ENCODE assay signal across 19 cellular contexts in the genomic region with DNA sequence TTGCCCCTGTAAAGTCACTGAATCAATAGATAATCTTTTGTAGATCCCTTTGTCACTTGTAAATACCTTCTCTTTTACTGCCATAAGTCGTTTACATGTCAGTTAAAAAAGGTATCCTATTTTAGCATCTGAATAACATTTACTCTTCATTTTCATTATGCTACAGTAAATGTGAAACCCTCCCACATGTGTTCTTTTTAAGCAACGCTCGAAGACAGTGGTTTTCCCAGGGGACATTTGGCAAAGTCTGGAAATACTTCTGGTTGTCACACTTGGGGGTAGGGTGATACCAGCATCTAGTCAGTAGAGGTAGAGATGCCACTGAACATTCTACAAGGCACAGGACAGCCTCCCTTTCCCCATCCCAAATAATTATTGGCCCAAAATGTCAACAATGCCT. TPM values are rescaled to one million over a fixed set of nuclear protein-coding genes. Genes with fewer than 3 reads are reported as not detected.
DNase-seq lines count a peak whose midpoint lies in the region; ATAC-seq lines count a peak whose summit lies in the region.
"Had no signal": no experiment of that assay in that cellular context is flagged by ENCODE, and none has a peak within 500 bp of the region (broad histone marks: within the 10 kb centered on the region; RNA-seq: fewer than 3 reads in every experiment).

No MANE protein-coding gene starts in this region.

- no peaks in the 10 kb centered on the region for H3K27me3 Mint-ChIP-seq in activated naive CD8-positive, alpha-beta T cell
- no peaks in the 10 kb centered on the region for H3K27me3 Mint-ChIP-seq in activated naive CD8-positive, alpha-beta T cell treated with anti-CD3 and anti-CD28 coated beads for 36 hours
- no peaks in the 10 kb centered on the region for H3K27me3 Mint-ChIP-seq in activated naive CD8-positive, alpha-beta T cell treated with anti-CD3 and anti-CD28 coated beads, Interleukin-2, amount 50 U/mL, for 24 hours
- H3K27me3 Mint-ChIP-seq in stimulated activated naive B cell treated with anti-CD40 and anti-IgM and Interleukin-4, amounts not matched to agents 10 μg/mL and 1 μg/mL and 100 μg/mL, for 72 hours = no peaks in the 10 kb centered on the region
- H3K27me3 Mint-ChIP-seq: activated CD8-positive, alpha-beta T cell treated with anti-CD3 and anti-CD28 coated beads for 36 hours had no signal

- ATAC-seq in HG02610 (IDR thresholded peaks at IDR 0.05; ENCODE audit: unreplicated experiment) (peak; percentile 74), left colon (no peak)
- no peak for ATAC-seq in activated naive CD8-positive, alpha-beta T cell treated with anti-CD3 and anti-CD28 coated beads, Interleukin-2, amount 50 U/mL, for 24 hours
- peak; percentile 93 to 98 for ATAC-seq in stimulated activated naive B cell treated with anti-CD40 and anti-IgM and Interleukin-4, amounts not matched to agents 10 μg/mL and 1 μg/mL and 100 μg/mL, for 72 hours (replicated peaks)
- ATAC-seq: activated CD8-positive, alpha-beta T cell treated with anti-CD3 and anti-CD28 coated beads for 36 hours; gastrocnemius medialis; HepG2 had no signal

- peaks cover 12% of the 10 kb centered on the region for H3K36me3 Mint-ChIP-seq in activated naive CD8-positive, alpha-beta T cell
- peaks cover 33% of the 10 kb centered on the region for H3K36me3 Mint-ChIP-seq in activated naive CD8-positive, alpha-beta T cell treated with anti-CD3 and anti-CD28 coated beads for 36 hours
- H3K36me3 Mint-ChIP-seq in activated naive CD8-positive, alpha-beta T cell treated with anti-CD3 and anti-CD28 coated beads, Interleukin-2, amount 50 U/mL, for 24 hours (ENCODE audit: low read depth) = peaks cover 55% of the 10 kb centered on the region
- peaks cover 28 to 44% of the 10 kb centered on the region in 2 donors for H3K36me3 Mint-ChIP-seq in stimulated activated naive B cell treated with anti-CD40 and anti-IgM and Interleukin-4, amounts not matched to agents 10 μg/mL and 1 μg/mL and 100 μg/mL, for 72 hours

- intact Hi-C loops in left colon (cut with DNase I, micrococcal nuclease) = no loop called here

- no peak overlapping the region for H3K4me3 Mint-ChIP-seq in activated naive CD8-positive, alpha-beta T cell
- H3K4me3 Mint-ChIP-seq in activated naive CD8-positive, alpha-beta T cell treated with anti-CD3 and anti-CD28 coated beads for 36 hours = no peak overlapping the region
- no peak overlapping the region for H3K4me3 Mint-ChIP-seq in activated naive CD8-positive, alpha-beta T cell treated with anti-CD3 and anti-CD28 coated beads, Interleukin-2, amount 50 U/mL, for 24 hours
- H3K4me3 Mint-ChIP-seq in stimulated activated naive B cell treated with anti-CD40 and anti-IgM and Interleukin-4, amounts not matched to agents 10 μg/mL and 1 μg/mL and 100 μg/mL, for 72 hours = peak overlapping the region; percentile 68 to 81
- H3K4me3 Mint-ChIP-seq: activated CD8-positive, alpha-beta T cell treated with anti-CD3 and anti-CD28 coated beads for 36 hours had no signal

- H3K4me1 Mint-ChIP-seq in activated naive CD8-positive, alpha-beta T cell (ENCODE audit: low read depth) = peaks cover 60% of the 10 kb centered on the region
- peaks cover 49% of the 10 kb centered on the region for H3K4me1 Mint-ChIP-seq in activated naive CD8-positive, alpha-beta T cell treated with anti-CD3 and anti-CD28 coated beads for 36 hours
- H3K4me1 Mint-ChIP-seq in activated naive CD8-positive, alpha-beta T cell treated with anti-CD3 and anti-CD28 coated beads, Interleukin-2, amount 50 U/mL, for 24 hours = peaks cover 52% of the 10 kb centered on the region
- peaks cover 27 to 59% of the 10 kb centered on the region in 2 donors for H3K4me1 Mint-ChIP-seq in stimulated activated naive B cell treated with anti-CD40 and anti-IgM and Interleukin-4, amounts not matched to agents 10 μg/mL and 1 μg/mL and 100 μg/mL, for 72 hours

- H3K9me3 Mint-ChIP-seq in activated naive CD8-positive, alpha-beta T cell (ENCODE audit: low read depth) = no peaks in the 10 kb centered on the region
- H3K9me3 Mint-ChIP-seq in activated naive CD8-positive, alpha-beta T cell treated with anti-CD3 and anti-CD28 coated beads for 36 hours = peaks cover 1% of the 10 kb centered on the region
- H3K9me3 Mint-ChIP-seq in activated naive CD8-positive, alpha-beta T cell treated with anti-CD3 and anti-CD28 coated beads, Interleukin-2, amount 50 U/mL, for 24 hours = no peaks in the 10 kb centered on the region
- H3K9me3 Mint-ChIP-seq in stimulated activated naive B cell treated with anti-CD40 and anti-IgM and Interleukin-4, amounts not matched to agents 10 μg/mL and 1 μg/mL and 100 μg/mL, for 72 hours = peaks cover 0 to 2% of the 10 kb centered on the region in 2 donors
- H3K9me3 Mint-ChIP-seq: activated CD8-positive, alpha-beta T cell treated with anti-CD3 and anti-CD28 coated beads for 36 hours had no signal

- H3K27ac Mint-ChIP-seq in activated naive CD8-positive, alpha-beta T cell = peak overlapping the region; percentile 7
- no peak overlapping the region for H3K27ac Mint-ChIP-seq in activated naive CD8-positive, alpha-beta T cell treated with anti-CD3 and anti-CD28 coated beads for 36 hours
- peak overlapping the region; percentile 13 for H3K27ac Mint-ChIP-seq in activated naive CD8-positive, alpha-beta T cell treated with anti-CD3 and anti-CD28 coated beads, Interleukin-2, amount 50 U/mL, for 24 hours
- peak overlapping the region; percentile 88 for H3K27ac Mint-ChIP-seq in stimulated activated naive B cell treated with anti-CD40 and anti-IgM and Interleukin-4, amounts not matched to agents 10 μg/mL and 1 μg/mL and 100 μg/mL, for 72 hours
- H3K27ac Mint-ChIP-seq: activated CD8-positive, alpha-beta T cell treated with anti-CD3 and anti-CD28 coated beads for 36 hours had no signal

- no peak for DNase-seq in activated naive CD8-positive, alpha-beta T cell treated with anti-CD3 and anti-CD28 coated beads for 36 hours
- no peak for DNase-seq in activated naive CD8-positive, alpha-beta T cell treated with anti-CD3 and anti-CD28 coated beads, Interleukin-2, amount 50 U/mL, for 24 hours
- peak; percentile 46 for DNase-seq in stimulated activated naive B cell treated with anti-CD40 and anti-IgM and Interleukin-4, amounts not matched to agents 10 μg/mL and 1 μg/mL and 100 μg/mL, for 72 hours
- DNase-seq in DMS79 (lab: John Stamatoyannopoulos, UW) (no peak), NCI-H1694 (lab: John Stamatoyannopoulos, UW) (no peak), left colon (no peak)
- DNase-seq: activated CD8-positive, alpha-beta T cell treated with anti-CD3 and anti-CD28 coated beads for 36 hours; activated gamma-delta T cell treated with Interleukin-2 at 50 U/mL for 16 hours; brain microvascular endothelial cell; DMS153; effector CD4-positive, alpha-beta T cell; gastrocnemius medialis; HCEC 1CT; MV-4-11; NCI-H2171 treated with DMSO at 0.1 percent for 48 hours; SIG-M5 had no signal

RNA-seq across cellular contexts. Expression of a gene that starts 23.7 kb away (rescaled TPM):
- 10 to 100 TPM; 49.2 to 49.6 TPM for total RNA-seq in activated naive CD8-positive, alpha-beta T cell treated with anti-CD3 and anti-CD28 coated beads for 36 hours
- total RNA-seq in left colon = 10 to 100 TPM; 50.5 to 51.0 TPM

Comparison
In these comparisons a context has a peak if more than half of its experiments do, and no peak if none do; other contexts are left out.
1. H3K4me3 Mint-ChIP-seq: peak in stimulated activated naive B cell treated with anti-CD40 and anti-IgM and Interleukin-4, amounts not matched to agents 10 μg/mL and 1 μg/mL and 100 μg/mL, for 72 hours (2 of 2); none in activated naive CD8-positive, alpha-beta T cell (single experiment), activated naive CD8-positive, alpha-beta T cell treated with anti-CD3 and anti-CD28 coated beads for 36 hours (single experiment) and activated naive CD8-positive, alpha-beta T cell treated with anti-CD3 and anti-CD28 coated beads, Interleukin-2, amount 50 U/mL, for 24 hours (single experiment).
2. ATAC-seq: peak in HG02610 (single experiment) and stimulated activated naive B cell treated with anti-CD40 and anti-IgM and Interleukin-4, amounts not matched to agents 10 μg/mL and 1 μg/mL and 100 μg/mL, for 72 hours (2 of 2); none in activated naive CD8-positive, alpha-beta T cell treated with anti-CD3 and anti-CD28 coated beads, Interleukin-2, amount 50 U/mL, for 24 hours (single experiment) and left colon (single experiment).